Comparison of ENCODE assay signal across 1 cellular context in genomic region chr16:50536258-50536645, GRCh38. TPM values are rescaled to one million over a fixed set of nuclear protein-coding genes. Genes with fewer than 3 reads are reported as not detected.
"Had no signal": no experiment of that assay in that cellular context is flagged by ENCODE, and none has a peak within 500 bp of the region (broad histone marks: within the 10 kb centered on the region; RNA-seq: fewer than 3 reads in every experiment).

No MANE protein-coding gene starts in this region.

RNA-seq across cellular contexts. Expression of gene NKD1, which starts 11.9 kb away (rescaled TPM):
- total RNA-seq: dermis blood vessel endothelial cell had no signal
